In genomic region chr9:127545196-127546124, GRCh38 we compare ENCODE assay signal across 8 cellular contexts.
DNase-seq lines count a peak whose midpoint lies in the region; ATAC-seq and TF ChIP-seq lines count a peak whose summit lies in the region.

No MANE protein-coding gene starts in this region.

- peaks cover 19% of the 10 kb centered on the region for H4K20me1 ChIP-seq in mammary epithelial cell (ENCODE audit: insufficient read depth, low read length)

- H3K27me3 ChIP-seq in HUES64 (ENCODE audit: insufficient read depth, low read length) (no peaks in the 10 kb centered on the region), mammary epithelial cell (ENCODE audit: insufficient read depth, low read length) (no peaks in the 10 kb centered on the region), lower lobe of right lung (ENCODE audit: low read depth) (no peaks in the 10 kb centered on the region), aorta (ENCODE audit: control insufficient read depth in 1 of 2, insufficient read depth in 2 of 2, low read length in 1 of 2) (no peaks in the 10 kb centered on the region)

- no peak overlapping the region for H2AFZ ChIP-seq in mammary epithelial cell (ENCODE audit: low read depth, low read length)

- H3K4me3 ChIP-seq in HUES64 (ENCODE audit: low read length) (no peak overlapping the region), mammary epithelial cell (replicated peaks in 1 of 3; ENCODE audit: insufficient read depth in 1 of 3, low read depth in 2 of 3, low read length in 3 of 3) (no peak overlapping the region), lower lobe of right lung (no peak overlapping the region), aorta (ENCODE audit: low read length in 2 of 2) (no peak overlapping the region)

- H3K4me1 ChIP-seq in HUES64 (ENCODE audit: insufficient read depth, low read length) (peaks cover 15% of the 10 kb centered on the region), mammary epithelial cell (ENCODE audit: insufficient read depth, low read length) (peaks cover 65% of the 10 kb centered on the region), lower lobe of right lung (peaks cover 97% of the 10 kb centered on the region), aorta (ENCODE audit: control insufficient read depth in 1 of 2, insufficient read depth in 2 of 2, low read length in 2 of 2) (no peaks in the 10 kb centered on the region)

- H3K27ac ChIP-seq in HUES64 (ENCODE audit: low read depth, low read length) (peak overlapping the region; percentile 55; the same call in 1 of the 2 replicates), mammary epithelial cell (ENCODE audit: insufficient read depth, low read depth, low read length) (peak overlapping the region; percentile 63), lower lobe of right lung (peak overlapping the region; percentile 80), aorta (ENCODE audit: low read depth in 1 of 2, low read length in 2 of 2) (peak overlapping the region in 1 of 2 donors; percentile 36)

- TF ChIP-seq CTCF in mammary epithelial cell (conservative IDR thresholded peaks at IDR 0.05 in 1 of 2, IDR thresholded peaks at IDR 0.05 in 1 of 2; ENCODE audit: extremely low read depth in 1 of 2, insufficient read depth in 1 of 2, low read depth in 1 of 2, low read length in 2 of 2), result no peak
- no peak for TF ChIP-seq CTCF in lower lobe of right lung (IDR thresholded peaks at IDR 0.05)

- DNase-seq in EH (ENCODE audit: low read depth), result peak; percentile 66
- DNase-seq in mammary epithelial cell, result peak; percentile 89
- DNase-seq in lower lobe of right lung, result peak; percentile 87
- peak in 1 of 2 donors; percentile 80 for DNase-seq in aorta
- no peak for DNase-seq in stimulated activated naive CD4-positive, alpha-beta T cell treated with Interleukin-2 at 50 U/mL for 16 hours (lab: John Stamatoyannopoulos, UW)
- DNase-seq in KBM-7, result no peak

- peak overlapping the region; percentile 45; the same call in 1 of the 2 replicates for H3K9ac ChIP-seq in HUES64 (ENCODE audit: low read depth, low read length)
- peak overlapping the region; percentile 50 for H3K9ac ChIP-seq in mammary epithelial cell (ENCODE audit: insufficient read depth, low read length)

- H3K36me3 ChIP-seq in HUES64 (ENCODE audit: insufficient read depth, low read length) (no peaks in the 10 kb centered on the region), mammary epithelial cell (ENCODE audit: insufficient read depth, low read length) (peaks cover 14% of the 10 kb centered on the region), lower lobe of right lung (peaks cover 13% of the 10 kb centered on the region), aorta (ENCODE audit: control insufficient read depth in 1 of 2, insufficient read depth in 2 of 2, low read length in 1 of 2) (no peaks in the 10 kb centered on the region)

- H3K9me3 ChIP-seq in HUES64 (ENCODE audit: insufficient read depth, low read depth, low read length), result no peaks in the 10 kb centered on the region
- H3K9me3 ChIP-seq in mammary epithelial cell (replicated peaks; ENCODE audit: insufficient read depth, low read length), result no peaks in the 10 kb centered on the region
- H3K9me3 ChIP-seq in lower lobe of right lung, result no peaks in the 10 kb centered on the region
- H3K9me3 ChIP-seq in aorta (ENCODE audit: control insufficient read depth, low read length), result no peaks in the 10 kb centered on the region

- intact Hi-C loops in mammary epithelial cell (cut with micrococcal nuclease) (loop anchor here (1.0 kb wide), 1 partner anchor 11 kb away; no protein-coding TSS in a partner anchor), lower lobe of right lung (cut with DNase I) (no loop called here), aorta (cut with DNase I) (no loop called here)

- 69% methylated on average over 25 of the region's 25 CpGs for WGBS in HUES64
- 19% methylated on average over 13 of the region's 25 CpGs for WGBS in mammary epithelial cell (ENCODE audit: low coverage, missing lambda C conversion rate)
- WGBS in aorta, 2 donors, result 30 to 32% methylated on average over 25 of the region's 25 CpGs

- CTCF ChIA-PET in mammary epithelial cell (lab: Charles Lee; ENCODE audit: low non-redundant PET), result interaction anchor here (0.6 kb wide), 1 partner anchor 9 kb away, joined by 5 read pairs; no protein-coding TSS in a partner anchor

- H3K4me2 ChIP-seq in mammary epithelial cell (ENCODE audit: insufficient read depth, low read depth, low read length), result peak overlapping the region; percentile 70

- in situ Hi-C loops in mammary epithelial cell (cut with MboI; ENCODE audit: low sequenced_read_pairs in 2 of 2) (no loop called here), KBM-7 (cut with MboI; ENCODE audit: low pct_unique_long_range_greater_than_20kb, low sequenced_read_pairs) (no loop called here)

- dilution Hi-C loops in mammary epithelial cell (cut with HindIII; ENCODE audit: low sequenced_read_pairs), result loop anchor here (5.0 kb wide), 1 partner anchor 37 kb away; no protein-coding TSS in a partner anchor

- BruUV-seq in mammary epithelial cell (replicated peaks; lab: Mats Ljungman, UMichigan), result no TSS peak

- ATAC-seq in lower lobe of right lung (peak; percentile 84 to 87), aorta (ENCODE audit: low FRiP score) (peak; percentile 3), HG02970 (IDR thresholded peaks at IDR 0.05; ENCODE audit: low FRiP score, unreplicated experiment) (no peak)

- peaks cover 99% of the 10 kb centered on the region for H3K79me2 ChIP-seq in mammary epithelial cell (ENCODE audit: insufficient read depth, low read length)

Comparison
In these comparisons a context has a peak if more than half of its experiments do, and no peak if none do; other contexts are left out.
1. DNase-seq: peak in EH (single experiment), mammary epithelial cell (single experiment) and lower lobe of right lung (single experiment); none in stimulated activated naive CD4-positive, alpha-beta T cell treated with Interleukin-2 at 50 U/mL for 16 hours (single experiment) and KBM-7 (single experiment).